8 cellular contexts compared by ENCODE assay signal in genomic region chr2:27582129-27582694, GRCh38. TPM values are rescaled to one million over a fixed set of nuclear protein-coding genes. Genes with fewer than 3 reads are reported as not detected.
DNase-seq lines count a peak whose midpoint lies in the region; ATAC-seq and TF ChIP-seq lines count a peak whose summit lies in the region.

No MANE protein-coding gene starts in this region.

- ATAC-seq in activated naive CD8-positive, alpha-beta T cell treated with anti-CD3 and anti-CD28 coated beads, Interleukin-2, amount 10 ng/mL, durations not matched to agents 7 days and 5 days (ENCODE audit: low read depth), result no peak
- ATAC-seq in right lobe of liver, result no peak

- H3K9me3 ChIP-seq in right lobe of liver (peaks cover 0 to 3% (median 0%) of the 10 kb centered on the region in 4 donors), thyroid gland (no peaks in the 10 kb centered on the region)

- peaks cover 36% of the 10 kb centered on the region for H3K4me1 Mint-ChIP-seq in T-helper 2 cell treated with Interferon-gamma antibody and Interleukin-4, amounts not matched to agents 5 μg/mL and 100 μg/mL, for 36 hours (ENCODE audit: low read depth)
- H3K4me1 Mint-ChIP-seq in activated naive CD8-positive, alpha-beta T cell treated with anti-CD3 and anti-CD28 coated beads, Interleukin-2, amount 10 ng/mL, durations not matched to agents 7 days and 5 days, result peaks cover 35% of the 10 kb centered on the region

- peaks cover 29% of the 10 kb centered on the region for H3K36me3 Mint-ChIP-seq in T-helper 2 cell treated with Interferon-gamma antibody and Interleukin-4, amounts not matched to agents 5 μg/mL and 100 μg/mL, for 36 hours (ENCODE audit: low read depth)
- H3K36me3 Mint-ChIP-seq in activated naive CD8-positive, alpha-beta T cell treated with anti-CD3 and anti-CD28 coated beads, Interleukin-2, amount 10 ng/mL, durations not matched to agents 7 days and 5 days, result peaks cover 30% of the 10 kb centered on the region

- TF ChIP-seq CTCF in right lobe of liver (IDR thresholded peaks at IDR 0.05) (no peak), thyroid gland (IDR thresholded peaks at IDR 0.05) (no peak)

- peak overlapping the region; percentile 94 for H3K27ac Mint-ChIP-seq in T-helper 2 cell treated with Interferon-gamma antibody and Interleukin-4, amounts not matched to agents 5 μg/mL and 100 μg/mL, for 36 hours
- H3K27ac Mint-ChIP-seq in activated naive CD8-positive, alpha-beta T cell treated with anti-CD3 and anti-CD28 coated beads, Interleukin-2, amount 10 ng/mL, durations not matched to agents 7 days and 5 days, result peak overlapping the region; percentile 97

- POLR2A ChIA-PET in activated naive CD8-positive, alpha-beta T cell treated with anti-CD3 and anti-CD28 coated beads, Interleukin-2, amount 10 ng/mL, durations not matched to agents 7 days and 5 days (lab: Charles Lee), result interaction anchor here (1.1 to 2.3 kb wide), 2 partner anchors 46 to 82 kb away, joined by 3 to 11 read pairs; partner anchors contain the start of genes CCDC121 and GPN1

- WGBS in right lobe of liver (ENCODE audit: insufficient coverage, low coverage, low lambda C conversion rate, missing lambda C conversion rate), result 85% methylated on average over 9 of the region's 16 CpGs
- 77 to 82% methylated on average over 12 to 16 of the region's 16 CpGs for WGBS in thyroid gland, 2 donors

- intact Hi-C loops in right lobe of liver (cut with DNase I), result no loop called here
- intact Hi-C loops in thyroid gland (cut with DNase I), result no loop called here

- H3K27me3 ChIP-seq in right lobe of liver (no peaks in the 10 kb centered on the region), thyroid gland (no peaks in the 10 kb centered on the region)

- no peaks in the 10 kb centered on the region for H3K9me3 Mint-ChIP-seq in T-helper 2 cell treated with Interferon-gamma antibody and Interleukin-4, amounts not matched to agents 5 μg/mL and 100 μg/mL, for 36 hours
- H3K9me3 Mint-ChIP-seq in activated naive CD8-positive, alpha-beta T cell treated with anti-CD3 and anti-CD28 coated beads, Interleukin-2, amount 10 ng/mL, durations not matched to agents 7 days and 5 days, result peaks cover 13% of the 10 kb centered on the region

- no peak for DNase-seq in T-helper 2 cell treated with Interferon-gamma antibody and Interleukin-4, amounts not matched to agents 5 μg/mL and 100 μg/mL, for 36 hours (ENCODE audit: low spot score)
- DNase-seq in T-helper 2 cell (no peak), right lobe of liver (no peak), thyroid gland (no peak), ureter (ENCODE audit: low spot score) (no peak), AG20443 (ENCODE audit: low spot score) (no peak), NCI-H2196 (lab: John Stamatoyannopoulos, UW; ENCODE audit: unreplicated experiment) (no peak)
- DNase-seq in activated naive CD8-positive, alpha-beta T cell treated with anti-CD3 and anti-CD28 coated beads, Interleukin-2, amount 10 ng/mL, durations not matched to agents 7 days and 5 days, result no peak

- no peaks in the 10 kb centered on the region for H3K36me3 ChIP-seq in right lobe of liver
- no peaks in the 10 kb centered on the region for H3K36me3 ChIP-seq in thyroid gland

- peak overlapping the region; percentile 43 to 69 (median 64) for H3K4me3 ChIP-seq in right lobe of liver
- peak overlapping the region in 2 of 3 donors; percentile 15 to 59 for H3K4me3 ChIP-seq in thyroid gland (replicated peaks in 1 of 3)

- peaks cover 7% of the 10 kb centered on the region for H3K27me3 Mint-ChIP-seq in T-helper 2 cell treated with Interferon-gamma antibody and Interleukin-4, amounts not matched to agents 5 μg/mL and 100 μg/mL, for 36 hours (ENCODE audit: low read depth)
- H3K27me3 Mint-ChIP-seq in activated naive CD8-positive, alpha-beta T cell treated with anti-CD3 and anti-CD28 coated beads, Interleukin-2, amount 10 ng/mL, durations not matched to agents 7 days and 5 days, result peaks cover 13% of the 10 kb centered on the region

- no peak for TF ChIP-seq POLR2A in right lobe of liver (IDR thresholded peaks at IDR 0.05)
- TF ChIP-seq POLR2A in thyroid gland (IDR thresholded peaks at IDR 0.05), result no peak

- H3K4me3 Mint-ChIP-seq in T-helper 2 cell treated with Interferon-gamma antibody and Interleukin-4, amounts not matched to agents 5 μg/mL and 100 μg/mL, for 36 hours, result peak overlapping the region; percentile 95
- H3K4me3 Mint-ChIP-seq in activated naive CD8-positive, alpha-beta T cell treated with anti-CD3 and anti-CD28 coated beads, Interleukin-2, amount 10 ng/mL, durations not matched to agents 7 days and 5 days, result peak overlapping the region; percentile 98

- H3K27ac ChIP-seq in right lobe of liver (peak overlapping the region; percentile 3 to 49 (median 32)), thyroid gland (peak overlapping the region; percentile 1 to 59 (median 52))

- H3K4me1 ChIP-seq in right lobe of liver, result peaks cover 0 to 12% (median 0%) of the 10 kb centered on the region in 4 donors
- peaks cover 12 to 17% of the 10 kb centered on the region in 2 donors for H3K4me1 ChIP-seq in thyroid gland

RNA-seq across cellular contexts. Expression of gene ZNF512, which starts 0.6 kb away (rescaled TPM):
- 10 to 100 TPM; 55.0 to 56.6 TPM for total RNA-seq in activated naive CD8-positive, alpha-beta T cell treated with anti-CD3 and anti-CD28 coated beads, Interleukin-2, amount 10 ng/mL, durations not matched to agents 7 days and 5 days
- total RNA-seq in right lobe of liver (10 to 100 TPM in 1 of 6 experiments, 1 to 10 TPM in 5; 5.5 to 13.4 (median 6.8) TPM), thyroid gland (10 to 100 TPM; 39.2 to 70.6 (median 50.3) TPM), ureter (48.7 TPM)

RNA-seq across cellular contexts. Expression of gene CCDC121, which starts 46.6 kb away (rescaled TPM):
- total RNA-seq in activated naive CD8-positive, alpha-beta T cell treated with anti-CD3 and anti-CD28 coated beads, Interleukin-2, amount 10 ng/mL, durations not matched to agents 7 days and 5 days, result 1 to 10 TPM; 1.1 to 1.6 TPM
- 1 to 10 TPM in 4 of 6 experiments, under 1 TPM in 2; 0.74 to 2.1 (median 1.5) TPM for total RNA-seq in right lobe of liver
- total RNA-seq in thyroid gland, result 1 to 10 TPM; 7.2 to 9.9 (median 8.0) TPM
- total RNA-seq in ureter, result 5.3 TPM

RNA-seq across cellular contexts. Expression of gene GPN1, which starts 46.6 kb away (rescaled TPM):
- 10 to 100 TPM; 32.7 to 37.4 TPM for total RNA-seq in activated naive CD8-positive, alpha-beta T cell treated with anti-CD3 and anti-CD28 coated beads, Interleukin-2, amount 10 ng/mL, durations not matched to agents 7 days and 5 days
- total RNA-seq in right lobe of liver, result 10 to 100 TPM in 4 of 6 experiments, 1 to 10 TPM in 2; 9.4 to 14.6 (median 11.3) TPM
- 10 to 100 TPM; 24.2 to 26.9 (median 24.9) TPM for total RNA-seq in thyroid gland
- total RNA-seq in ureter, result 27.3 TPM
